ENCODE assay signal across 24 cellular contexts in genomic region chr9:12961276-12961809, GRCh38.
DNase-seq lines count a peak whose midpoint lies in the region; ATAC-seq and TF ChIP-seq lines count a peak whose summit lies in the region.
"Had no signal": no experiment of that assay in that cellular context is flagged by ENCODE, and none has a peak within 500 bp of the region (broad histone marks: within the 10 kb centered on the region; RNA-seq: fewer than 3 reads in every experiment).

No MANE protein-coding gene starts in this region.

- H3K4me1 ChIP-seq in GM23248 (ENCODE audit: insufficient read depth) (peaks cover 15% of the 10 kb centered on the region), mesendoderm (ENCODE audit: control insufficient read depth, low read depth, low read length) (no peaks in the 10 kb centered on the region)
- H3K4me1 ChIP-seq: left lung had no signal

- no peaks in the 10 kb centered on the region for H3K27me3 ChIP-seq in GM23248 (replicated peaks; ENCODE audit: insufficient read depth)
- no peaks in the 10 kb centered on the region for H3K27me3 ChIP-seq in mesendoderm (ENCODE audit: insufficient read depth, low read length, poor library complexity)
- H3K27me3 ChIP-seq: BE2C, left lung, right atrium auricular region had no signal

- ATAC-seq in HG03039 (IDR thresholded peaks at IDR 0.05; ENCODE audit: unreplicated experiment): no peak
- ATAC-seq: activated T-cell treated with anti-CD3 and anti-CD28 coated beads, Interleukin-2, amount 50 U/mL, for 72 hours; CD8-positive, alpha-beta T cell; left lung; stimulated activated naive CD8-positive, alpha-beta T cell treated with anti-CD3 and anti-CD28 coated beads, Interleukin-15, amount 100 ng/mL, for 72 hours had no signal

- H4K8ac ChIP-seq in mesendoderm (ENCODE audit: low read depth, low read length): no peak overlapping the region

- H2BK5ac ChIP-seq in mesendoderm (ENCODE audit: low read length): no peak overlapping the region

- H3F3A ChIP-seq in GM23248 (ENCODE audit: insufficient read depth): peaks cover 13% of the 10 kb centered on the region; the same call in 1 of the 2 replicates

- no peaks in the 10 kb centered on the region for H3K9me3 ChIP-seq in GM23248 (ENCODE audit: low read depth)
- H3K9me3 ChIP-seq: BE2C, thoracic aorta had no signal

- no peak overlapping the region for H2BK15ac ChIP-seq in mesendoderm (replicated peaks; ENCODE audit: low read depth)

- H3K27ac ChIP-seq in GM23248 (no peak overlapping the region), mesendoderm (ENCODE audit: low read depth, low read length) (no peak overlapping the region)
- H3K27ac ChIP-seq: left lung, right atrium auricular region, SK-N-MC, thoracic aorta had no signal

- H3K9ac ChIP-seq in GM23248 (no peak overlapping the region), mesendoderm (ENCODE audit: low read length) (no peak overlapping the region)

- H3K9me2 ChIP-seq in GM23248 (ENCODE audit: insufficient read depth): no peaks in the 10 kb centered on the region

- in situ Hi-C loops in GM23248 (cut with MboI): no loop called here

- DNase-seq in GM23248: peak; percentile 54
- DNase-seq in amniotic epithelial cell (ENCODE audit: low read depth): peak; percentile 59
- DNase-seq in fibroblast of mammary gland (ENCODE audit: low read depth): peak; percentile 32
- DNase-seq in skeletal muscle cell (ENCODE audit: low read depth): peak; percentile 25
- no peak for DNase-seq in NCI-H2171 treated with DMSO at 0.1 percent for 48 hours (lab: John Stamatoyannopoulos, UW)
- DNase-seq in mesendoderm: no peak
- DNase-seq: activated CD4-positive, alpha-beta T cell treated with anti-CD3 and anti-CD28 coated beads, Interleukin-2, amount 50 U/mL, for 4 hours; activated T-cell treated with anti-CD3 and anti-CD28 coated beads, Interleukin-2, amount 50 U/mL, for 72 hours; BE2C; CD8-positive, alpha-beta T cell; glutamatergic neuron; islet precursor cell; left lung; NCI-H1694; NCI-H2171; NCI-H510A treated with DMSO at 0.1 percent for 48 hours; stimulated activated CD4-positive, alpha-beta T cell treated with anti-CD3 and anti-CD28 coated beads, Interleukin-12 subunit alpha, Interleukin-12 subunit beta, amount 100 ng/mL, for 4 hours; stimulated activated CD4-positive, alpha-beta T cell treated with anti-CD3 and anti-CD28 coated beads, Interleukin-2, amount 100 ng/mL, for 48 hours; stimulated activated naive CD8-positive, alpha-beta T cell treated with anti-CD3 and anti-CD28 coated beads, Interleukin-15, amount 100 ng/mL, for 72 hours; T-helper 1 cell had no signal

- H4K20me1 ChIP-seq in GM23248 (ENCODE audit: insufficient read depth): no peaks in the 10 kb centered on the region

- WGBS in GM23248 (ENCODE audit: low coverage in 1 of 2, low lambda C conversion rate in 2 of 2, missing lambda C conversion rate in 2 of 2), 2 experiments: 10 to 13% methylated on average over 2 of the region's 2 CpGs
- no CpG with 5 or more reads among the region's 2 CpGs for WGBS in mesendoderm (ENCODE audit: extremely low coverage, insufficient coverage, low lambda C conversion rate)

- H4K5ac ChIP-seq in mesendoderm (ENCODE audit: low read length): no peak overlapping the region

- no peak overlapping the region for H3K4ac ChIP-seq in mesendoderm (ENCODE audit: low read depth, low read length)

- H2AK5ac ChIP-seq in mesendoderm (ENCODE audit: low read length): no peak overlapping the region

- no peak overlapping the region for H2BK120ac ChIP-seq in mesendoderm (ENCODE audit: low read depth, low read length)

- no peaks in the 10 kb centered on the region for H3K79me1 ChIP-seq in mesendoderm (ENCODE audit: low read length)

- no peak overlapping the region for H3K23ac ChIP-seq in mesendoderm (ENCODE audit: low read length)

- H3K4me3 ChIP-seq in GM23248 (no peak overlapping the region), fibroblast of mammary gland (ENCODE audit: control insufficient read depth, low read depth, low read length) (no peak overlapping the region), skeletal muscle cell (ENCODE audit: low read depth, low read length) (no peak overlapping the region), mesendoderm (ENCODE audit: low read length) (no peak overlapping the region)
- H3K4me3 ChIP-seq: left lung, right atrium auricular region, SK-N-MC, thoracic aorta had no signal

- H2AFZ ChIP-seq in GM23248: no peak overlapping the region

- no peak for TF ChIP-seq CTCF in fibroblast of mammary gland (conservative IDR thresholded peaks at IDR 0.05; ENCODE audit: control insufficient read depth, insufficient read depth, low read depth, low read length)

- H3K36me3 ChIP-seq in GM23248 (ENCODE audit: low read depth): no peaks in the 10 kb centered on the region
- no peaks in the 10 kb centered on the region for H3K36me3 ChIP-seq in mesendoderm (ENCODE audit: control insufficient read depth, insufficient read depth, low read length)
- H3K36me3 ChIP-seq: BE2C, left lung, right atrium auricular region, thoracic aorta had no signal

- H3K4me2 ChIP-seq in GM23248 (ENCODE audit: unreplicated experiment) (peak overlapping the region; percentile 9), mesendoderm (ENCODE audit: low read length) (no peak overlapping the region)

- H3K18ac ChIP-seq in mesendoderm (ENCODE audit: low read length): no peak overlapping the region

- H3K79me2 ChIP-seq in GM23248 (ENCODE audit: insufficient read depth) (no peaks in the 10 kb centered on the region), mesendoderm (ENCODE audit: control insufficient read depth, insufficient read depth, low read length) (no peaks in the 10 kb centered on the region)

- no peak overlapping the region for H3K56ac ChIP-seq in mesendoderm (ENCODE audit: low read length)

Comparison
In these comparisons a context has a peak if more than half of its experiments do, and no peak if none do; other contexts are left out.
1. DNase-seq: peak in GM23248 (single experiment), amniotic epithelial cell (single experiment), fibroblast of mammary gland (single experiment) and skeletal muscle cell (single experiment); none in NCI-H2171 treated with DMSO at 0.1 percent for 48 hours (single experiment) and mesendoderm (single experiment).